8 cellular contexts compared by ENCODE assay signal in genomic region chr17:76736349-76737081, GRCh38. TPM values are rescaled to one million over a fixed set of nuclear protein-coding genes. Genes with fewer than 3 reads are reported as not detected.
A peak's percentile ranks its signal among the peaks of the same experiment; 100 is the strongest.
DNase-seq lines count a peak whose midpoint lies in the region; ATAC-seq lines count a peak whose summit lies in the region.

No MANE protein-coding gene starts in this region.

- peak overlapping the region; percentile 96 for H3K27ac ChIP-seq in adipose tissue (ENCODE audit: low read depth, low read length)

- ATAC-seq in GM18907 (IDR thresholded peaks at IDR 0.05; ENCODE audit: unreplicated experiment) (peak; percentile 8), HG03460 (IDR thresholded peaks at IDR 0.05; ENCODE audit: unreplicated experiment) (peak; percentile 19), left cardiac atrium (peak; percentile 57 to 62), GM18868 (IDR thresholded peaks at IDR 0.05; ENCODE audit: unreplicated experiment) (no peak)

- intact Hi-C loops in left cardiac atrium (cut with DNase I), result no loop called here
- intact Hi-C loops in posterior vena cava (cut with DNase I), result no loop called here

- DNase-seq in AG08396 (ENCODE audit: low spot score) (peak; percentile 81), SK-N-DZ (ENCODE audit: low spot score) (peak; percentile 50), left cardiac atrium (peak; percentile 82), posterior vena cava (ENCODE audit: low spot score) (peak; percentile 95)

- 0% methylated on average over 84 to 117 of the region's 117 CpGs for WGBS in adipose tissue, 3 donors

RNA-seq across cellular contexts. Expression of gene SRSF2, which starts 0.6 kb away (rescaled TPM):
- polyA plus RNA-seq in SK-N-DZ (2014; cell fraction: cytosol; rRNA removed), result 618 and 705 TPM in 2 replicates
- 1,335 and 1,788 TPM in 2 replicates for polyA plus RNA-seq in SK-N-DZ (2014; cell fraction: nucleus; rRNA removed)
- 100 to 1,000 TPM in 2 of 3 donors, 10 to 100 TPM in 1; 60.6 to 298 (median 109) TPM for polyA plus RNA-seq in adipose tissue
- 100 to 1,000 TPM in 1 of 2 donors, 10 to 100 TPM in 1; 78.1 to 108 TPM for total RNA-seq in left cardiac atrium
- 100 to 1,000 TPM; 120 to 133 TPM for total RNA-seq in posterior vena cava

RNA-seq across cellular contexts. Expression of gene MFSD11, which starts 1.4 kb away (rescaled TPM):
- 33.1 and 35.2 TPM in 2 replicates for polyA plus RNA-seq in SK-N-DZ (2014; cell fraction: cytosol; rRNA removed)
- polyA plus RNA-seq in SK-N-DZ (2014; cell fraction: nucleus; rRNA removed), result 48.5 and 64.6 TPM in 2 replicates
- 10 to 100 TPM in 2 of 3 donors, 1 to 10 TPM in 1; 8.5 to 15.4 (median 15.0) TPM for polyA plus RNA-seq in adipose tissue
- total RNA-seq in left cardiac atrium (10 to 100 TPM; 23.0 to 28.0 TPM), posterior vena cava (10 to 100 TPM; 20.7 to 24.0 TPM)

RNA-seq across cellular contexts. Expression of gene METTL23, which starts 9.9 kb away (rescaled TPM):
- 54.4 and 64.0 TPM in 2 replicates for polyA plus RNA-seq in SK-N-DZ (2014; cell fraction: cytosol; rRNA removed)
- polyA plus RNA-seq in SK-N-DZ (2014; cell fraction: nucleus; rRNA removed), result 69.4 and 78.4 TPM in 2 replicates
- 10 to 100 TPM; 30.2 to 33.4 (median 30.9) TPM for polyA plus RNA-seq in adipose tissue
- total RNA-seq in left cardiac atrium, result 10 to 100 TPM; 22.0 to 25.7 TPM
- 10 to 100 TPM; 23.3 to 25.6 TPM for total RNA-seq in posterior vena cava

RNA-seq across cellular contexts. Expression of gene JMJD6, which starts 10.1 kb away (rescaled TPM):
- 31.5 and 37.4 TPM in 2 replicates for polyA plus RNA-seq in SK-N-DZ (2014; cell fraction: cytosol; rRNA removed)
- 28.4 and 34.2 TPM in 2 replicates for polyA plus RNA-seq in SK-N-DZ (2014; cell fraction: nucleus; rRNA removed)
- 10 to 100 TPM; 19.3 to 51.5 (median 32.4) TPM for polyA plus RNA-seq in adipose tissue
- 10 to 100 TPM; 44.9 to 55.3 TPM for total RNA-seq in left cardiac atrium
- total RNA-seq in posterior vena cava, result 10 to 100 TPM; 32.1 to 43.0 TPM

RNA-seq across cellular contexts. Expression of gene MXRA7, which starts 25.8 kb away (rescaled TPM):
- polyA plus RNA-seq in SK-N-DZ (2014; cell fraction: cytosol; rRNA removed), result 164 and 175 TPM in 2 replicates
- polyA plus RNA-seq in SK-N-DZ (2014; cell fraction: nucleus; rRNA removed), result 91.7 and 100 TPM in 2 replicates
- 100 to 1,000 TPM in 2 of 3 donors, 10 to 100 TPM in 1; 47.6 to 192 (median 176) TPM for polyA plus RNA-seq in adipose tissue
- 100 to 1,000 TPM; 394 to 506 TPM for total RNA-seq in left cardiac atrium
- total RNA-seq in posterior vena cava, result 100 to 1,000 TPM; 343 to 428 TPM
